Comparison of ENCODE assay signal across 1 cellular context in the genomic region with DNA sequence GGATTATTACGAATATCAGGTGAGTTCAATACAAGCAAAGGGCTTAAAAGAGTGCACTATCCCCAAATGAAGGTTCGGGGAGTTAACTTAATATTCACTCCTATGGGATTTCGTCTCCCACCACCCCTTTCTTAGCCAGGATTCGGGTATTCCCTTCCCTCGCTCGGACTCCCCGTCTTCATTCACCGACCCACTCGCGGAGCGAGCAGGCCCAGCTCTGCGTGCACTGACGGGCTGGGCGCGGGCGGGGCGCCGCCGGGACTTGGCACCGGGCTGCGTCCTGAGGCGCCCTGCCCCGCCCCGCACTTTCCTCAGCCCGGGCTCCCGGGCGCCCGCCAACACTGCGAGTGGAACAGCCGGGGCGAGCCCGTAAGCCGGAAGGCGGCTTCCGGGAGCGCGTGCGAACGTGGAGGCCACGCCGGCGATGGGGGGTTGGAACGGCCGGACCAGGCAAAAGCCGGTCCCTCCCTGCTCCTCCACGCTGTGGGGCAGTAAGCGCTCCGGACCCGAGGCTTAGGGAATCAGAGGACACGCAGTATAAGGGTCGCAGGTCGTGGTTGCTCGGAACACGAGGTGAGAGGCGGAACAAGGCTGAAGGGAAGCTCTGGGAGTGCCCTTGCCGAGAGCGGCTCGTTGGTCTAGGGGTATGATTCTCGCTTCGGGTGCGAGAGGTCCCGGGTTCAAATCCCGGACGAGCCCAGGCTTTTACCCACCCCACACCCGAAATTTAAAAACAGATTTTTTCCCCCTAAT.
TF ChIP-seq lines count a peak whose summit lies in the region.

No MANE protein-coding gene starts in this region.

TF ChIP-seq in K562, 482 proteins besides CTCF, POLR2A, EP300 and RAD21 (continued from another document and continues in another):
- TF ChIP-seq THAP12 (CRISPR knock-in tag; IDR thresholded peaks at IDR 0.05) (peak; percentile 73), ZNF511 (CRISPR knock-in tag; IDR thresholded peaks at IDR 0.05) (peak; percentile 95), PML (IDR thresholded peaks at IDR 0.05; ENCODE audit: low read length) (peak; percentile 42), ATF4 (CRISPR knock-in tag; IDR thresholded peaks at IDR 0.05) (peak; percentile 60; the same call in 1 of the 2 replicates), TOE1 (IDR thresholded peaks at IDR 0.05; ENCODE audit: borderline replicate concordance) (peak; percentile 86), TOE1 (CRISPR knock-in tag; IDR thresholded peaks at IDR 0.05; ENCODE audit: borderline replicate concordance, low read depth) (peak; percentile 99), MTA1 (IDR thresholded peaks at IDR 0.05; ENCODE audit: borderline replicate concordance) (peak; percentile 87), MCM2 (IDR thresholded peaks at IDR 0.05; ENCODE audit: low read depth) (no peak), TAL1 (IDR thresholded peaks at IDR 0.05) (0 out of 2 replicates have a peak, but pooled peaks have one; percentile 23), NFE2 (IDR thresholded peaks at IDR 0.05; ENCODE audit: low read depth) (peak; percentile 3; the same call in 1 of the 2 replicates), BDP1 (IDR thresholded peaks at IDR 0.05; ENCODE audit: insufficient read depth, insufficient read length) (peak; percentile 99), RBBP5 (IDR thresholded peaks at IDR 0.05; ENCODE audit: borderline replicate concordance, insufficient read depth, low read length, poor library complexity, severe bottlenecking) (peak; percentile 100), ZBTB1 (CRISPR knock-in tag; IDR thresholded peaks at IDR 0.05; ENCODE audit: borderline replicate concordance, low read depth) (peak; percentile 68; the same call in 1 of the 2 replicates), ZKSCAN1 (IDR thresholded peaks at IDR 0.05; ENCODE audit: low read depth, low read length) (peak; percentile 63; the same call in 1 of the 2 replicates), ZNF431 (CRISPR knock-in tag; IDR thresholded peaks at IDR 0.05) (peak; percentile 78; the same call in 1 of the 2 replicates), HNRNPK (IDR thresholded peaks at IDR 0.05; ENCODE audit: low read depth, low read length, poor library complexity, severe bottlenecking) (no peak), ZNF707 (CRISPR knock-in tag; conservative IDR thresholded peaks at IDR 0.05) (no peak), PCBP1 (IDR thresholded peaks at IDR 0.05; ENCODE audit: low read depth, low read length, poor library complexity, severe bottlenecking) (peak; percentile 72), MITF (IDR thresholded peaks at IDR 0.05) (peak; percentile 68; the same call in 1 of the 2 replicates), CEBPB (tag; IDR thresholded peaks at IDR 0.05) (no peak), TCF7 (IDR thresholded peaks at IDR 0.05; ENCODE audit: borderline replicate concordance) (peak; percentile 86), ZNF77 (CRISPR knock-in tag; IDR thresholded peaks at IDR 0.05) (peak; percentile 46; the same call in 1 of the 2 replicates), MAZ (CRISPR knock-in tag; conservative IDR thresholded peaks at IDR 0.05 in 1 of 2, IDR thresholded peaks at IDR 0.05 in 1 of 2) (peak; percentile 90 to 96), ZNF253 (CRISPR knock-in tag; conservative IDR thresholded peaks at IDR 0.05) (no peak), OTX1 (CRISPR knock-in tag; IDR thresholded peaks at IDR 0.05) (peak; percentile 91), CREB1 (IDR thresholded peaks at IDR 0.05) (peak; percentile 19; the same call in 1 of the 2 replicates), CREB1 (CRISPR knock-in tag; IDR thresholded peaks at IDR 0.05) (no peak), ZNF184 (CRISPR knock-in tag; IDR thresholded peaks at IDR 0.05) (no peak), NR2F6 (CRISPR knock-in tag; IDR thresholded peaks at IDR 0.05) (peak; percentile 93)
- TF ChIP-seq, protein P1, sequence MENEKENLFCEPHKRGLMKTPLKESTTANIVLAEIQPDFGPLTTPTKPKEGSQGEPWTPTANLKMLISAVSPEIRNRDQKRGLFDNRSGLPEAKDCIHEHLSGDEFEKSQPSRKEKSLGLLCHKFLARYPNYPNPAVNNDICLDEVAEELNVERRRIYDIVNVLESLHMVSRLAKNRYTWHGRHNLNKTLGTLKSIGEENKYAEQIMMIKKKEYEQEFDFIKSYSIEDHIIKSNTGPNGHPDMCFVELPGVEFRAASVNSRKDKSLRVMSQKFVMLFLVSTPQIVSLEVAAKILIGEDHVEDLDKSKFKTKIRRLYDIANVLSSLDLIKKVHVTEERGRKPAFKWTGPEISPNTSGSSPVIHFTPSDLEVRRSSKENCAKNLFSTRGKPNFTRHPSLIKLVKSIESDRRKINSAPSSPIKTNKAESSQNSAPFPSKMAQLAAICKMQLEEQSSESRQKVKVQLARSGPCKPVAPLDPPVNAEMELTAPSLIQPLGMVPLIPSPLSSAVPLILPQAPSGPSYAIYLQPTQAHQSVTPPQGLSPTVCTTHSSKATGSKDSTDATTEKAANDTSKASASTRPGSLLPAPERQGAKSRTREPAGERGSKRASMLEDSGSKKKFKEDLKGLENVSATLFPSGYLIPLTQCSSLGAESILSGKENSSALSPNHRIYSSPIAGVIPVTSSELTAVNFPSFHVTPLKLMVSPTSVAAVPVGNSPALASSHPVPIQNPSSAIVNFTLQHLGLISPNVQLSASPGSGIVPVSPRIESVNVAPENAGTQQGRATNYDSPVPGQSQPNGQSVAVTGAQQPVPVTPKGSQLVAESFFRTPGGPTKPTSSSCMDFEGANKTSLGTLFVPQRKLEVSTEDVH (IDR thresholded peaks at IDR 0.05; ENCODE audit: low read depth, partially characterized antibody) = peak; percentile 93
- TF ChIP-seq, protein P2, sequence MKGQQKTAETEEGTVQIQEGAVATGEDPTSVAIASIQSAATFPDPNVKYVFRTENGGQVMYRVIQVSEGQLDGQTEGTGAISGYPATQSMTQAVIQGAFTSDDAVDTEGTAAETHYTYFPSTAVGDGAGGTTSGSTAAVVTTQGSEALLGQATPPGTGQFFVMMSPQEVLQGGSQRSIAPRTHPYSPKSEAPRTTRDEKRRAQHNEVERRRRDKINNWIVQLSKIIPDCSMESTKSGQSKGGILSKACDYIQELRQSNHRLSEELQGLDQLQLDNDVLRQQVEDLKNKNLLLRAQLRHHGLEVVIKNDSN (CRISPR knock-in tag; IDR thresholded peaks at IDR 0.05) = peak; percentile 54
- TF ChIP-seq, protein P3, sequence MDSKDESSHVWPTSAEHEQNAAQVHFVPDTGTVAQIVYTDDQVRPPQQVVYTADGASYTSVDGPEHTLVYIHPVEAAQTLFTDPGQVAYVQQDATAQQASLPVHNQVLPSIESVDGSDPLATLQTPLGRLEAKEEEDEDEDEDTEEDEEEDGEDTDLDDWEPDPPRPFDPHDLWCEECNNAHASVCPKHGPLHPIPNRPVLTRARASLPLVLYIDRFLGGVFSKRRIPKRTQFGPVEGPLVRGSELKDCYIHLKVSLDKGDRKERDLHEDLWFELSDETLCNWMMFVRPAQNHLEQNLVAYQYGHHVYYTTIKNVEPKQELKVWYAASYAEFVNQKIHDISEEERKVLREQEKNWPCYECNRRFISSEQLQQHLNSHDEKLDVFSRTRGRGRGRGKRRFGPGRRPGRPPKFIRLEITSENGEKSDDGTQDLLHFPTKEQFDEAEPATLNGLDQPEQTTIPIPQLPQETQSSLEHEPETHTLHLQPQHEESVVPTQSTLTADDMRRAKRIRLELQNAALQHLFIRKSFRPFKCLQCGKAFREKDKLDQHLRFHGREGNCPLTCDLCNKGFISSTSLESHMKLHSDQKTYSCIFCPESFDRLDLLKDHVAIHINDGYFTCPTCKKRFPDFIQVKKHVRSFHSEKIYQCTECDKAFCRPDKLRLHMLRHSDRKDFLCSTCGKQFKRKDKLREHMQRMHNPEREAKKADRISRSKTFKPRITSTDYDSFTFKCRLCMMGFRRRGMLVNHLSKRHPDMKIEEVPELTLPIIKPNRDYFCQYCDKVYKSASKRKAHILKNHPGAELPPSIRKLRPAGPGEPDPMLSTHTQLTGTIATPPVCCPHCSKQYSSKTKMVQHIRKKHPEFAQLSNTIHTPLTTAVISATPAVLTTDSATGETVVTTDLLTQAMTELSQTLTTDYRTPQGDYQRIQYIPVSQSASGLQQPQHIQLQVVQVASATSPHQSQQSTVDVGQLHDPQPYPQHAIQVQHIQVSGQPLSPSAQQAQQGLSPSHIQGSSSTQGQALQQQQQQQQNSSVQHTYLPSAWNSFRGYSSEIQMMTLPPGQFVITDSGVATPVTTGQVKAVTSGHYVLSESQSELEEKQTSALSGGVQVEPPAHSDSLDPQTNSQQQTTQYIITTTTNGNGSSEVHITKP (IDR thresholded peaks at IDR 0.05; ENCODE audit: partially characterized antibody) = peak; percentile 72
- TF ChIP-seq, protein P4, sequence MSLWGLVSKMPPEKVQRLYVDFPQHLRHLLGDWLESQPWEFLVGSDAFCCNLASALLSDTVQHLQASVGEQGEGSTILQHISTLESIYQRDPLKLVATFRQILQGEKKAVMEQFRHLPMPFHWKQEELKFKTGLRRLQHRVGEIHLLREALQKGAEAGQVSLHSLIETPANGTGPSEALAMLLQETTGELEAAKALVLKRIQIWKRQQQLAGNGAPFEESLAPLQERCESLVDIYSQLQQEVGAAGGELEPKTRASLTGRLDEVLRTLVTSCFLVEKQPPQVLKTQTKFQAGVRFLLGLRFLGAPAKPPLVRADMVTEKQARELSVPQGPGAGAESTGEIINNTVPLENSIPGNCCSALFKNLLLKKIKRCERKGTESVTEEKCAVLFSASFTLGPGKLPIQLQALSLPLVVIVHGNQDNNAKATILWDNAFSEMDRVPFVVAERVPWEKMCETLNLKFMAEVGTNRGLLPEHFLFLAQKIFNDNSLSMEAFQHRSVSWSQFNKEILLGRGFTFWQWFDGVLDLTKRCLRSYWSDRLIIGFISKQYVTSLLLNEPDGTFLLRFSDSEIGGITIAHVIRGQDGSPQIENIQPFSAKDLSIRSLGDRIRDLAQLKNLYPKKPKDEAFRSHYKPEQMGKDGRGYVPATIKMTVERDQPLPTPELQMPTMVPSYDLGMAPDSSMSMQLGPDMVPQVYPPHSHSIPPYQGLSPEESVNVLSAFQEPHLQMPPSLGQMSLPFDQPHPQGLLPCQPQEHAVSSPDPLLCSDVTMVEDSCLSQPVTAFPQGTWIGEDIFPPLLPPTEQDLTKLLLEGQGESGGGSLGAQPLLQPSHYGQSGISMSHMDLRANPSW (CRISPR knock-in tag; IDR thresholded peaks at IDR 0.05) = peak; percentile 92
- TF ChIP-seq, protein P5, sequence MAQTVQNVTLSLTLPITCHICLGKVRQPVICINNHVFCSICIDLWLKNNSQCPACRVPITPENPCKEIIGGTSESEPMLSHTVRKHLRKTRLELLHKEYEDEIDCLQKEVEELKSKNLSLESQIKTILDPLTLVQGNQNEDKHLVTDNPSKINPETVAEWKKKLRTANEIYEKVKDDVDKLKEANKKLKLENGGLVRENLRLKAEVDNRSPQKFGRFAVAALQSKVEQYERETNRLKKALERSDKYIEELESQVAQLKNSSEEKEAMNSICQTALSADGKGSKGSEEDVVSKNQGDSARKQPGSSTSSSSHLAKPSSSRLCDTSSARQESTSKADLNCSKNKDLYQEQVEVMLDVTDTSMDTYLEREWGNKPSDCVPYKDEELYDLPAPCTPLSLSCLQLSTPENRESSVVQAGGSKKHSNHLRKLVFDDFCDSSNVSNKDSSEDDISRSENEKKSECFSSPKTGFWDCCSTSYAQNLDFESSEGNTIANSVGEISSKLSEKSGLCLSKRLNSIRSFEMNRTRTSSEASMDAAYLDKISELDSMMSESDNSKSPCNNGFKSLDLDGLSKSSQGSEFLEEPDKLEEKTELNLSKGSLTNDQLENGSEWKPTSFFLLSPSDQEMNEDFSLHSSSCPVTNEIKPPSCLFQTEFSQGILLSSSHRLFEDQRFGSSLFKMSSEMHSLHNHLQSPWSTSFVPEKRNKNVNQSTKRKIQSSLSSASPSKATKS (CRISPR knock-in tag; IDR thresholded peaks at IDR 0.05) = 0 out of 2 replicates have a peak, but pooled peaks have one; percentile 29
